In genomic region chr1:24904731-24905354, GRCh38 we compare ENCODE assay signal across 17 cellular contexts. TPM values are rescaled to one million over a fixed set of nuclear protein-coding genes. Genes with fewer than 3 reads are reported as not detected.
DNase-seq lines count a peak whose midpoint lies in the region; ATAC-seq lines count a peak whose summit lies in the region.
"Had no signal": no experiment of that assay in that cellular context is flagged by ENCODE, and none has a peak within 500 bp of the region (broad histone marks: within the 10 kb centered on the region; RNA-seq: fewer than 3 reads in every experiment).

No MANE protein-coding gene starts in this region.

- H3K9me3 ChIP-seq in T-helper 17 cell (ENCODE audit: control insufficient read depth, low read length, poor library complexity, severe bottlenecking) = no peaks in the 10 kb centered on the region
- H3K9me3 ChIP-seq: mucosa of descending colon, pancreas had no signal

- peaks cover 41% of the 10 kb centered on the region for H3K4me1 Mint-ChIP-seq in activated T-cell treated with anti-CD3 and anti-CD28 coated beads, Interleukin-2, amount 50 U/mL, for 24 hours (ENCODE audit: low read depth)
- H3K4me1 Mint-ChIP-seq in T-helper 17 cell = peaks cover 34% of the 10 kb centered on the region
- H3K4me1 Mint-ChIP-seq in stimulated activated naive B cell treated with anti-CD40 and anti-IgM and Interleukin-4, amounts not matched to agents 10 μg/mL and 1 μg/mL and 100 μg/mL, for 72 hours = peaks cover 46 to 61% of the 10 kb centered on the region in 2 donors

- H3K27me3 Mint-ChIP-seq in activated T-cell treated with anti-CD3 and anti-CD28 coated beads, Interleukin-2, amount 50 U/mL, for 24 hours = no peaks in the 10 kb centered on the region
- H3K27me3 Mint-ChIP-seq in T-helper 17 cell = no peaks in the 10 kb centered on the region
- H3K27me3 Mint-ChIP-seq in stimulated activated naive B cell treated with anti-CD40 and anti-IgM and Interleukin-4, amounts not matched to agents 10 μg/mL and 1 μg/mL and 100 μg/mL, for 72 hours = no peaks in the 10 kb centered on the region
- H3K27me3 Mint-ChIP-seq: CD4-positive, CD25-positive, alpha-beta regulatory T cell had no signal

- ATAC-seq in T-helper 17 cell = no peak
- ATAC-seq in left colon = no peak
- no peak for ATAC-seq in stimulated activated naive B cell treated with anti-CD40 and anti-IgM and Interleukin-4, amounts not matched to agents 10 μg/mL and 1 μg/mL and 100 μg/mL, for 72 hours (replicated peaks)
- ATAC-seq: mucosa of descending colon, pancreas had no signal

- H3K27ac Mint-ChIP-seq in activated T-cell treated with anti-CD3 and anti-CD28 coated beads, Interleukin-2, amount 50 U/mL, for 24 hours = peak overlapping the region; percentile 86
- H3K27ac Mint-ChIP-seq in T-helper 17 cell = peak overlapping the region; percentile 32
- peak overlapping the region; percentile 79 for H3K27ac Mint-ChIP-seq in stimulated activated naive B cell treated with anti-CD40 and anti-IgM and Interleukin-4, amounts not matched to agents 10 μg/mL and 1 μg/mL and 100 μg/mL, for 72 hours

- H3K4me3 Mint-ChIP-seq in activated T-cell treated with anti-CD3 and anti-CD28 coated beads, Interleukin-2, amount 50 U/mL, for 24 hours = no peak overlapping the region
- no peak overlapping the region for H3K4me3 Mint-ChIP-seq in T-helper 17 cell
- no peak overlapping the region for H3K4me3 Mint-ChIP-seq in stimulated activated naive B cell treated with anti-CD40 and anti-IgM and Interleukin-4, amounts not matched to agents 10 μg/mL and 1 μg/mL and 100 μg/mL, for 72 hours
- H3K4me3 Mint-ChIP-seq: CD4-positive, CD25-positive, alpha-beta regulatory T cell had no signal

- H3K36me3 Mint-ChIP-seq in activated T-cell treated with anti-CD3 and anti-CD28 coated beads, Interleukin-2, amount 50 U/mL, for 24 hours (ENCODE audit: low read depth) = peaks cover 99% of the 10 kb centered on the region
- H3K36me3 Mint-ChIP-seq in T-helper 17 cell (ENCODE audit: low read depth) = peaks cover 10% of the 10 kb centered on the region
- peaks cover 54 to 72% of the 10 kb centered on the region in 2 donors for H3K36me3 Mint-ChIP-seq in stimulated activated naive B cell treated with anti-CD40 and anti-IgM and Interleukin-4, amounts not matched to agents 10 μg/mL and 1 μg/mL and 100 μg/mL, for 72 hours

- DNase-seq in activated T-cell treated with anti-CD3 and anti-CD28 coated beads, Interleukin-2, amount 50 U/mL, for 24 hours = peak; percentile 28
- DNase-seq in activated T-cell treated with anti-CD3 and anti-CD28 coated beads for 4 hours (no peak), T-helper 17 cell (peak in 1 of 3 donors; percentile 7), left colon (peak; percentile 0 to 19), NCI-H1092 (lab: John Stamatoyannopoulos, UW) (no peak), NCI-H226 (no peak), SW 1271 (lab: John Stamatoyannopoulos, UW) (no peak)
- no peak for DNase-seq in stimulated activated naive B cell treated with anti-CD40 and anti-IgM and Interleukin-4, amounts not matched to agents 10 μg/mL and 1 μg/mL and 100 μg/mL, for 72 hours
- DNase-seq: central memory CD4-positive, alpha-beta T cell; DND-41; hippocampal formation; NCI-H1105 treated with DMSO at 0.1 percent for 48 hours; NCI-H2171; stimulated activated naive CD4-positive, alpha-beta T cell had no signal

- intact Hi-C loops in left colon (cut with DNase I, micrococcal nuclease) = no loop called here

- H3K9me3 Mint-ChIP-seq in activated T-cell treated with anti-CD3 and anti-CD28 coated beads, Interleukin-2, amount 50 U/mL, for 24 hours = no peaks in the 10 kb centered on the region
- H3K9me3 Mint-ChIP-seq in stimulated activated naive B cell treated with anti-CD40 and anti-IgM and Interleukin-4, amounts not matched to agents 10 μg/mL and 1 μg/mL and 100 μg/mL, for 72 hours = no peaks in the 10 kb centered on the region
- H3K9me3 Mint-ChIP-seq: CD4-positive, CD25-positive, alpha-beta regulatory T cell had no signal

RNA-seq across cellular contexts. Expression of gene RUNX3, which starts 25.2 kb away (rescaled TPM):
- total RNA-seq in T-helper 17 cell (100 to 1,000 TPM; 186 to 243 TPM), left colon (1 to 10 TPM; 1.6 to 5.7 TPM)

Comparison
In these comparisons a context has a peak if more than half of its experiments do, and no peak if none do; other contexts are left out.
1. DNase-seq: peak in activated T-cell treated with anti-CD3 and anti-CD28 coated beads, Interleukin-2, amount 50 U/mL, for 24 hours (single experiment) and left colon (2 of 2); none in activated T-cell treated with anti-CD3 and anti-CD28 coated beads for 4 hours (single experiment), stimulated activated naive B cell treated with anti-CD40 and anti-IgM and Interleukin-4, amounts not matched to agents 10 μg/mL and 1 μg/mL and 100 μg/mL, for 72 hours (single experiment), NCI-H1092 (single experiment), NCI-H226 (single experiment) and SW 1271 (0 of 2).
2. H3K27ac Mint-ChIP-seq: peak in every context shown above with its lines; median percentile 86 in activated T-cell treated with anti-CD3 and anti-CD28 coated beads, Interleukin-2, amount 50 U/mL, for 24 hours; 79 in stimulated activated naive B cell treated with anti-CD40 and anti-IgM and Interleukin-4, amounts not matched to agents 10 μg/mL and 1 μg/mL and 100 μg/mL, for 72 hours; 32 in T-helper 17 cell.
3. RNA of gene RUNX3, which starts 25.2 kb away (total RNA-seq): 186 to 243 TPM in T-helper 17 cell; 1.6 to 5.7 TPM in left colon; every median in the first group is over 10 times any median in the second.